20 cellular contexts compared by ENCODE assay signal in the genomic region with DNA sequence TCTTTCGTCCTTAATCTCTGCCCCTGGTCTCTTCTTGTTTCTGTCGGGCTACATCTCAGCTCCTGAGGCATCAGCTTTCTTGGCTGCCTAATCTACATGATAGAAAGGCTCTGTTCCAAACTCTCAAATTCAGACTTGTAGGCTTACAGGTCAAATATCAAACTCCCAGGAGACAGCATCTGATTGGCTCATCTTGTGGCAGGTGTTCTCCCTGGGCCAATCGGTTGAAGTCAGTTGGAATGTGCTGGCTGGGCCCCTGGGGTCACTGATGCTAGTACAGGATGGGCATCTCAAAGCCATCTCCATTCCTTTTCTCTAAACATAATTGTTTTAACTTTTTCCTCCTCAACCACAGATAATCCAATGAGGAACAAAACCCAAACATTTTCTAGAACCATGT.
DNase-seq lines count a peak whose midpoint lies in the region; ATAC-seq, FAIRE-seq and TF ChIP-seq lines count a peak whose summit lies in the region.
"Had no signal": no experiment of that assay in that cellular context is flagged by ENCODE, and none has a peak within 500 bp of the region (broad histone marks: within the 10 kb centered on the region; RNA-seq: fewer than 3 reads in every experiment).

No MANE protein-coding gene starts in this region.

- H3K27ac ChIP-seq in H1 (ENCODE audit: low read depth, low read length) (no peak overlapping the region), iPS DF 6.9 (ENCODE audit: low read length) (no peak overlapping the region), Peyer's patch (no peak overlapping the region)
- H3K27ac ChIP-seq: BLaER1 had no signal

- DNase-seq in H7 = peak; percentile 6
- peak in 1 of 2 experiments; percentile 45 for DNase-seq in H1 (ENCODE audit: low read depth in 1 of 2, low spot score in 2 of 2)
- DNase-seq in iPS DF 6.9 (ENCODE audit: low read depth, low spot score) = peak; percentile 45
- DNase-seq in posterior vena cava (ENCODE audit: low spot score) = peak; percentile 41
- no peak for DNase-seq in islet precursor cell
- DNase-seq in HuH-7 (ENCODE audit: low spot score) = no peak
- DNase-seq in Peyer's patch = no peak
- DNase-seq: 8988T; CD4-positive, alpha-beta memory T cell; DMS153; DMS79; GDM1 had no signal

- H3K36me3 ChIP-seq in H7 (replicated peaks; ENCODE audit: control insufficient read depth, insufficient read depth, low read length) (no peaks in the 10 kb centered on the region), H1 (ENCODE audit: control insufficient read depth in 2 of 4, insufficient read depth in 4 of 4, low read length in 3 of 4) (no peaks in the 10 kb centered on the region), iPS DF 6.9 (ENCODE audit: control insufficient read depth, insufficient read depth, low read length) (no peaks in the 10 kb centered on the region), Peyer's patch (no peaks in the 10 kb centered on the region)
- H3K36me3 ChIP-seq: BLaER1 had no signal

- POLR2A ChIA-PET in H1 (lab: Charles Lee; ENCODE audit: partially characterized antibody) = no interaction called here

- no peak overlapping the region for H2AK5ac ChIP-seq in H1 (ENCODE audit: low read depth, low read length)

- H2BK5ac ChIP-seq in H1 (ENCODE audit: low read depth, low read length) = no peak overlapping the region

- H3K79me1 ChIP-seq in H1 (ENCODE audit: low read depth, low read length) = no peaks in the 10 kb centered on the region

- H2AFZ ChIP-seq in H1 (ENCODE audit: low read length) = no peak overlapping the region

- H2BK15ac ChIP-seq in H1 (ENCODE audit: low read length) = no peak overlapping the region

- no peak overlapping the region for H2BK20ac ChIP-seq in H1 (ENCODE audit: low read length)

- no peak overlapping the region for H3K9ac ChIP-seq in H1 (replicated peaks in 1 of 4; ENCODE audit: extremely low read depth in 1 of 4, low read depth in 3 of 4, low read length in 3 of 4)
- H3K9ac ChIP-seq: BLaER1 had no signal

- H3K23me2 ChIP-seq in H1 (ENCODE audit: low read depth, low read length) = no peaks in the 10 kb centered on the region

- H3K9me3 Mint-ChIP-seq in activated T-helper 17 cell treated with anti-CD3 and anti-CD28 coated beads, Interleukin-2, amount 50 U/mL, for 72 hours = peaks cover 4% of the 10 kb centered on the region

- no peak overlapping the region for H3K4ac ChIP-seq in H1 (replicated peaks; ENCODE audit: insufficient read length, low read depth, low read length)

- H3K4me3 Mint-ChIP-seq in activated T-helper 17 cell treated with anti-CD3 and anti-CD28 coated beads, Interleukin-2, amount 50 U/mL, for 72 hours = no peak overlapping the region
- H3K4me3 Mint-ChIP-seq: CD14-positive monocyte; CD4-positive, alpha-beta memory T cell; IgD-negative memory B cell had no signal

- no peaks in the 10 kb centered on the region for H3K79me2 ChIP-seq in H1 (ENCODE audit: control insufficient read depth in 1 of 2, insufficient read depth in 2 of 2, low read length in 2 of 2)

- H2BK12ac ChIP-seq in H1 (ENCODE audit: low read depth, low read length) = no peak overlapping the region

- no peaks in the 10 kb centered on the region for H3K27me3 ChIP-seq in H7 (ENCODE audit: control insufficient read depth, insufficient read depth, low read length)
- H3K27me3 ChIP-seq in H1 (replicated peaks in 1 of 4; ENCODE audit: control insufficient read depth in 3 of 4, extremely low read depth in 1 of 4, insufficient read depth in 3 of 4, low read length in 3 of 4) = no peaks in the 10 kb centered on the region
- H3K27me3 ChIP-seq in iPS DF 6.9 (ENCODE audit: control insufficient read depth, insufficient read depth, low read length) = 0 out of 2 replicates have a peak, but pooled peaks cover 2% of the 10 kb centered on the region
- H3K27me3 ChIP-seq in Peyer's patch = no peaks in the 10 kb centered on the region
- H3K27me3 ChIP-seq: BLaER1 had no signal

- H3K4me3 ChIP-seq in H7 (ENCODE audit: insufficient read depth, low read depth, low read length) (no peak overlapping the region), H1 (ENCODE audit: extremely low read depth in 1 of 4, insufficient read depth in 2 of 4, low read depth in 3 of 4, low read length in 4 of 4) (no peak overlapping the region; a peak in 1 of 8 replicates), iPS DF 6.9 (ENCODE audit: low read length) (no peak overlapping the region), Peyer's patch (no peak overlapping the region)
- H3K4me3 ChIP-seq: BLaER1 had no signal

- no peaks in the 10 kb centered on the region for H3K27me3 Mint-ChIP-seq in activated T-helper 17 cell treated with anti-CD3 and anti-CD28 coated beads, Interleukin-2, amount 50 U/mL, for 72 hours
- H3K27me3 Mint-ChIP-seq: CD4-positive, alpha-beta memory T cell; IgD-negative memory B cell had no signal

- H3K18ac ChIP-seq in H1 (ENCODE audit: extremely low read depth, low read length) = no peak overlapping the region

- WGBS in H1 (ENCODE audit: extremely low coverage in 1 of 2, insufficient coverage in 1 of 2, insufficient read length in 1 of 2, insufficient replicate concordance in 2 of 2, low coverage in 1 of 2, low lambda C conversion rate in 2 of 2, missing lambda C conversion rate in 1 of 2), 2 experiments = 73% methylated on average over 3 of the region's 3 CpGs; no CpG with 5 or more reads in 1 of the 2 experiments
- WGBS in iPS DF 6.9 (ENCODE audit: insufficient coverage, insufficient read length) = no CpG with 5 or more reads among the region's 3 CpGs

- no peak overlapping the region for H4K5ac ChIP-seq in H1 (ENCODE audit: insufficient read length, low read depth, low read length)

- no peak overlapping the region for H4K91ac ChIP-seq in H1 (replicated peaks; ENCODE audit: insufficient read length, low read length)

- no peak overlapping the region for H3K27ac Mint-ChIP-seq in activated T-helper 17 cell treated with anti-CD3 and anti-CD28 coated beads, Interleukin-2, amount 50 U/mL, for 72 hours
- H3K27ac Mint-ChIP-seq: CD14-positive monocyte; CD4-positive, alpha-beta memory T cell; IgD-negative memory B cell had no signal

- no peaks in the 10 kb centered on the region for H3K4me1 Mint-ChIP-seq in activated T-helper 17 cell treated with anti-CD3 and anti-CD28 coated beads, Interleukin-2, amount 50 U/mL, for 72 hours
- H3K4me1 Mint-ChIP-seq: CD14-positive monocyte; CD4-positive, alpha-beta memory T cell; IgD-negative memory B cell had no signal

- H3K56ac ChIP-seq in H1 (replicated peaks; ENCODE audit: insufficient read length, low read depth, low read length) = no peak overlapping the region

- peak; percentile 55 for FAIRE-seq in H1 (lab: Jason Lieb, UNC)
- FAIRE-seq: GM12892, GM18507, H54, HTR-8/SVneo had no signal

- H2BK120ac ChIP-seq in H1 (replicated peaks; ENCODE audit: low read depth, low read length) = no peak overlapping the region

- H3K23ac ChIP-seq in H1 (ENCODE audit: insufficient read length) = no peak overlapping the region

- H3K4me1 ChIP-seq in H1 (replicated peaks in 1 of 4; ENCODE audit: control insufficient read depth in 3 of 4, insufficient read depth in 4 of 4, low read length in 3 of 4) = peaks cover 0 to 3% (median 0%) of the 10 kb centered on the region in 4 experiments; a peak in 2 of 7 replicates
- H3K4me1 ChIP-seq in iPS DF 6.9 (ENCODE audit: control insufficient read depth, insufficient read depth, low read length) = peaks cover 5% of the 10 kb centered on the region; the same call in 1 of the 2 replicates
- H3K4me1 ChIP-seq in Peyer's patch = no peaks in the 10 kb centered on the region
- H3K4me1 ChIP-seq: BLaER1 had no signal

- H4K8ac ChIP-seq in H1 (ENCODE audit: extremely low read depth, insufficient read depth, low read length) = no peak overlapping the region

- CTCF ChIA-PET in H1 (lab: Charles Lee; ENCODE audit: partially characterized antibody) = interaction anchor here (0.6 kb wide), 1 partner anchor 87 kb away, joined by 3 read pairs; no protein-coding TSS in a partner anchor

- no peak overlapping the region for H3K14ac ChIP-seq in H1 (ENCODE audit: insufficient read length)

- no peak for TF ChIP-seq RAD21 in H1 (IDR thresholded peaks at IDR 0.05 in 1 of 2, conservative IDR thresholded peaks at IDR 0.05 in 1 of 2; ENCODE audit: low read depth in 2 of 2, low read length in 2 of 2)

- ATAC-seq in activated T-helper 17 cell treated with anti-CD3 and anti-CD28 coated beads, Interleukin-2, amount 50 U/mL, for 72 hours (replicated peaks) = no peak

- no peak for TF ChIP-seq CTCF in H1 (IDR thresholded peaks at IDR 0.05; ENCODE audit: control extremely low read depth in 1 of 3, insufficient read depth in 1 of 3, low read depth in 1 of 3, low read length in 3 of 3)
- TF ChIP-seq CTCF in Peyer's patch (IDR thresholded peaks at IDR 0.05) = no peak

- H3K4me2 ChIP-seq in H1 (ENCODE audit: insufficient read depth in 1 of 2, low read depth in 2 of 2, low read length in 2 of 2) = no peak overlapping the region; a peak in 1 of 4 replicates
- H3K4me2 ChIP-seq: BLaER1 had no signal

- no peak for TF ChIP-seq EP300 in H1 (IDR thresholded peaks at IDR 0.05; ENCODE audit: borderline replicate concordance in 1 of 2, low read depth in 2 of 2, low read length in 2 of 2)

- intact Hi-C loops in posterior vena cava (cut with DNase I) = no loop called here

- H4K20me1 ChIP-seq in H1 (replicated peaks in 1 of 2; ENCODE audit: control insufficient read depth in 1 of 2, insufficient read depth in 2 of 2, low read length in 2 of 2) = no peaks in the 10 kb centered on the region
- H4K20me1 ChIP-seq: BLaER1 had no signal

- TF ChIP-seq POLR2A in H1 (IDR thresholded peaks at IDR 0.05; ENCODE audit: control extremely low read depth in 1 of 2, low read depth in 2 of 2, low read length in 2 of 2) (no peak), Peyer's patch (IDR thresholded peaks at IDR 0.05) (no peak)

- H3K36me3 Mint-ChIP-seq in activated T-helper 17 cell treated with anti-CD3 and anti-CD28 coated beads, Interleukin-2, amount 50 U/mL, for 72 hours (ENCODE audit: low read depth) = no peaks in the 10 kb centered on the region
- H3K36me3 Mint-ChIP-seq: CD14-positive monocyte; CD4-positive, alpha-beta memory T cell; IgD-negative memory B cell had no signal

- H3K9me3 ChIP-seq in H1 (ENCODE audit: insufficient read depth in 2 of 2, low read depth in 1 of 2, low read length in 1 of 2) = no peaks in the 10 kb centered on the region
- H3K9me3 ChIP-seq in iPS DF 6.9 (ENCODE audit: control insufficient read depth, insufficient read depth, low read length) = no peaks in the 10 kb centered on the region
- no peaks in the 10 kb centered on the region for H3K9me3 ChIP-seq in Peyer's patch
- H3K9me3 ChIP-seq: BLaER1 had no signal

TF ChIP-seq in H1, 55 proteins besides CTCF, POLR2A, EP300 and RAD21 (continues in another document):
- TF ChIP-seq KDM1A (IDR thresholded peaks at IDR 0.05; ENCODE audit: borderline replicate concordance, low read length) = no peak
- no peak for TF ChIP-seq CBX8 (IDR thresholded peaks at IDR 0.05; ENCODE audit: borderline replicate concordance, low read depth, low read length)
- TF ChIP-seq HDAC2 (IDR thresholded peaks at IDR 0.05; ENCODE audit: borderline replicate concordance in 1 of 2, low read depth in 2 of 2, low read length in 2 of 2) = no peak

Comparison
In these comparisons a context has a peak if more than half of its experiments do, and no peak if none do; other contexts are left out.
1. DNase-seq: peak in H7 (single experiment), iPS DF 6.9 (single experiment) and posterior vena cava (single experiment); none in islet precursor cell (single experiment), HuH-7 (single experiment) and Peyer's patch (0 of 3).